ENCODE assay signal across 7 cellular contexts in genomic region chr1:200971955-200972711, GRCh38.
DNase-seq lines count a peak whose midpoint lies in the region; ATAC-seq and TF ChIP-seq lines count a peak whose summit lies in the region.

No MANE protein-coding gene starts in this region.

- ATAC-seq in GM18907 (IDR thresholded peaks at IDR 0.05; ENCODE audit: unreplicated experiment), result no peak

- no peak overlapping the region for H3K4me3 ChIP-seq in GM12864 (ENCODE audit: low read depth, low read length)
- H3K4me3 ChIP-seq in cardiac fibroblast (replicated peaks in 1 of 2; ENCODE audit: low read depth in 2 of 2, low read length in 2 of 2), result no peak overlapping the region

- H3K27ac ChIP-seq in VCaP, result peak overlapping the region; percentile 35; the same call in 1 of the 2 replicates

- TF ChIP-seq CTCF in GM12864 (IDR thresholded peaks at IDR 0.05; ENCODE audit: low read depth, low read length, missing control alignments), result peak; percentile 76
- TF ChIP-seq CTCF in VCaP (conservative IDR thresholded peaks at IDR 0.05), result peak; percentile 85
- peak; percentile 60 for TF ChIP-seq CTCF in cardiac fibroblast (IDR thresholded peaks at IDR 0.05; ENCODE audit: low read depth, low read length)

- DNase-seq in GM12864 (ENCODE audit: low read depth) (no peak), NCI-H1694 (lab: John Stamatoyannopoulos, UW) (peak; percentile 78), cardiac fibroblast (ENCODE audit: low read depth in 2 of 2) (peak; percentile 61 to 78), kidney tubule cell (ENCODE audit: low spot score) (peak; percentile 47)
- DNase-seq in stimulated activated CD4-positive, alpha-beta T cell treated with anti-CD3 and anti-CD28 coated beads, Interleukin-2, amount 100 ng/mL, for 48 hours, result peak; percentile 52 to 65
